Comparison of ENCODE assay signal across 20 cellular contexts in the genomic region with DNA sequence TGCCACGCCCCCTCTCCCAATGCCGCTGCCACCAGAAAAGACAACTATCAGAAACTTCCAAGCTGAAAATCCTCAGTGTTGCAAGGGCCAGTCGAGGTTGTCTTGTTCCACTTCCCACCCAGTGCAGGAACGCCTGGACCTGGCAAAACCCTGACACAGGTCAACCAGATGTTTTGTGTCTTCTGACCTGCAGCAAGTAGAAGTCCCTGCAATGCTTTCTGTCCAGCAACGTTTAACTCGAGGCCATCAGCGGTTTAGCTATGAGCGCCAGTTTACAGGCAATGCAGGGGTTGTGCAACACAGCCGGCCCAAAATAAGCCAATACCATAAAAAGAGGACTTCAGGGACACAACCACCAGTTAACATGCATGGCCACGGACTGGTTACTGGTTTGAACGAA.
DNase-seq lines count a peak whose midpoint lies in the region; ATAC-seq lines count a peak whose summit lies in the region.
"Had no signal": no experiment of that assay in that cellular context is flagged by ENCODE, and none has a peak within 500 bp of the region (broad histone marks: within the 10 kb centered on the region; RNA-seq: fewer than 3 reads in every experiment).

No MANE protein-coding gene starts in this region.

- peak overlapping the region in 1 of 5 donors; percentile 1 for H3K4me3 ChIP-seq in subcutaneous abdominal adipose tissue (ENCODE audit: low read depth in 1 of 5, low read length in 5 of 5)
- H3K4me3 ChIP-seq: thyroid gland had no signal

- H3K9ac ChIP-seq in subcutaneous abdominal adipose tissue (ENCODE audit: low read length in 5 of 5), result no peak overlapping the region

- H3K9me3 ChIP-seq in subcutaneous abdominal adipose tissue (ENCODE audit: control insufficient read depth in 5 of 5, low read length in 5 of 5), result no peaks in the 10 kb centered on the region
- H3K9me3 ChIP-seq: thyroid gland had no signal

- DNase-seq in NOMO-1 treated with dmso at 0.1 percent for 144 hours (lab: John Stamatoyannopoulos, UW; ENCODE audit: unreplicated experiment), result peak; percentile 20
- no peak for DNase-seq in left lobe of liver (ENCODE audit: low spot score)
- DNase-seq in OCI-M2 (lab: John Stamatoyannopoulos, UW; ENCODE audit: unreplicated experiment), result no peak
- DNase-seq in DMS79 treated with DMSO at 0.1 percent for 48 hours (lab: John Stamatoyannopoulos, UW), result no peak
- no peak for DNase-seq in activated naive CD4-positive, alpha-beta T cell treated with anti-CD3 and anti-CD28 coated beads, Interleukin-2, amount 50 U/mL, for 16 hours
- DNase-seq: activated CD4-positive, alpha-beta T cell treated with anti-CD3 and anti-CD28 coated beads for 4 hours; activated naive CD4-positive, alpha-beta T cell; activated T-cell treated with anti-CD3 and anti-CD28 coated beads, Interleukin-2, amount 50 U/mL, for 24 hours; glutamatergic neuron; mesenchymal stem cell; MM.1S; NCI-H510A; occipital lobe; stimulated activated CD4-positive, alpha-beta T cell treated with anti-CD3 and anti-CD28 coated beads, Interleukin-4, amount 100 ng/mL, for 24 hours; stimulated activated naive CD4-positive, alpha-beta T cell; T-helper 17 cell had no signal

- no peaks in the 10 kb centered on the region for H3K36me3 ChIP-seq in subcutaneous abdominal adipose tissue (ENCODE audit: control insufficient read depth in 5 of 5, insufficient read depth in 5 of 5, low read length in 5 of 5)
- H3K36me3 ChIP-seq: thyroid gland had no signal

- peaks cover 11 to 65% (median 43%) of the 10 kb centered on the region in 5 donors for H3K4me1 ChIP-seq in subcutaneous abdominal adipose tissue (ENCODE audit: control insufficient read depth in 5 of 5, insufficient read depth in 5 of 5, low read length in 5 of 5)

- H3K27ac ChIP-seq in cingulate gyrus (ENCODE audit: low read depth, low read length), result peak overlapping the region; percentile 24
- H3K27ac ChIP-seq in subcutaneous abdominal adipose tissue (ENCODE audit: low read depth, low read length), result peak overlapping the region; percentile 80

- peak; percentile 7 for ATAC-seq in left lobe of liver
- ATAC-seq: HCT116, T-helper 17 cell had no signal

- H3K27me3 ChIP-seq in subcutaneous abdominal adipose tissue (ENCODE audit: control insufficient read depth in 5 of 5, insufficient read depth in 4 of 5, low read length in 5 of 5), result no peaks in the 10 kb centered on the region
- H3K27me3 ChIP-seq: thyroid gland had no signal
